8 cellular contexts compared by ENCODE assay signal in the genomic region with DNA sequence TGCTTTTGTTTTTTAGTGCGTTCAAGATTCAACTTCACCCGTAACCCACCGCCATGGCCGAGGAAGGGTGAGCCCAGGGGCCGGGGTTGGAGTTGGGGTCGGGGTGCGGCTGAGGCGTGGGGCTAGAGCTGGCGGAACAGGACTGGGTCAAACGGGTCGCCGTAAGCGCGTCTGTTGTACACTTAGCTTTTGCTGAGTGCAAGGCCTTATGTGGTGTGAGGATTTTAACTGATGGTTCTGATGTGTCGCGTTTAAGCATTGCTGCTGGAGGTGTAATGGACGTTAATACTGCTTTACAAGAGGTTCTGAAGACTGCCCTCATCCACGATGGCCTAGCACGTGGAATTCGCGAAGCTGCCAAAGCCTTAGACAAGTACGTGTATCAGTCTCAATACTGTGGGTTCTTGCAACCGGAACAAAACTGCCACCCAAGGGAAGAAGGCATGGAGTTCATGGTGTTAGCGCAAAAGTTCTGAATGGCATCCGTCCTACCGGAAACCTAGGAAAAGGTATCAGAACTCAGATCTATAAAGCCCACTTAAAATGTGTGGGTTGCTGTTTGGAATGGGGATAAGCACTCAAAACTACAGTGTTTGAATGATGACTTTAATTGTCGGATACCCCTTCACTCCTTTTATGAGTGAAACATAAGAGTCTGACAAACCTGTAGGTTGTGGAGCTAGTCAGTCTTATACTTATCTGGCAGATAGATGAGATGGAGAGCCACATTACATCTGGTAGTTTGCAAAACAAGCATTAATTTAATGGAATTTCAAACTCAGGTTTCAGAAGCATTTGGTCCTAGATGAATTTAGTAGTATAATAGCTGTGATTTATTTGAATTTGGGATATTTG. TPM values are rescaled to one million over a fixed set of nuclear protein-coding genes. Genes with fewer than 3 reads are reported as not detected.
DNase-seq lines count a peak whose midpoint lies in the region; FAIRE-seq and TF ChIP-seq lines count a peak whose summit lies in the region.

No MANE protein-coding gene starts in this region.

- H3K36me3 ChIP-seq in OCI-LY7 (ENCODE audit: insufficient read depth, low read length), result peaks cover 55% of the 10 kb centered on the region
- peaks cover 0 to 31% of the 10 kb centered on the region in 2 donors for H3K36me3 ChIP-seq in vagina

- no peaks in the 10 kb centered on the region for H3K9me2 ChIP-seq in OCI-LY7 (ENCODE audit: insufficient read depth, low read length)

- no peak for FAIRE-seq in frontal cortex (lab: Jason Lieb, UNC)

- CTCF ChIA-PET in OCI-LY7 (lab: Charles Lee; ENCODE audit: unreplicated experiment) (interaction anchor here (0.6 kb wide), 2 partner anchors 24 to 1139 kb away, joined by 3 read pairs; no protein-coding TSS in a partner anchor), GM10248 (lab: Yijun Ruan, JAX) (interaction anchor here (1.1 to 11.6 kb wide), 5 partner anchors 8 to 145 kb away, joined by 3 to 101 read pairs (median 6); a partner anchor contains a TSS)

- peaks cover 37% of the 10 kb centered on the region for H3K79me2 ChIP-seq in OCI-LY7 (ENCODE audit: insufficient read depth, low read depth, low read length)

- H3K27ac ChIP-seq in OCI-LY7 (ENCODE audit: low read depth, low read length, poor library complexity, severe bottlenecking) (peak overlapping the region; percentile 71), vagina (peak overlapping the region; percentile 70)

- peak overlapping the region; percentile 97 for H3K27ac Mint-ChIP-seq in mesothelial cell of epicardium

- peak overlapping the region; percentile 97 for H3K4me3 Mint-ChIP-seq in mesothelial cell of epicardium

- TSS peak; percentile 74 for BruUV-seq in OCI-LY7 (replicated peaks; lab: Mats Ljungman, UMichigan)

- TF ChIP-seq POLR2A in vagina (IDR thresholded peaks at IDR 0.05), result no peak

- peaks cover 32% of the 10 kb centered on the region for H3K36me3 Mint-ChIP-seq in mesothelial cell of epicardium

- H4K20me1 ChIP-seq in OCI-LY7 (ENCODE audit: insufficient read depth, low read length), result peaks cover 51% of the 10 kb centered on the region

- H3K27me3 ChIP-seq in vagina, result no peaks in the 10 kb centered on the region

- H3K9me3 ChIP-seq in OCI-LY7 (ENCODE audit: low read length) (no peaks in the 10 kb centered on the region), vagina (no peaks in the 10 kb centered on the region)

- H3K4me3 ChIP-seq in GM12875 (ENCODE audit: low read depth, low read length), result peak overlapping the region; percentile 59
- peak overlapping the region; percentile 92 for H3K4me3 ChIP-seq in HFF-Myc (replicated peaks; ENCODE audit: low read depth, low read length)
- peak overlapping the region; percentile 93 for H3K4me3 ChIP-seq in OCI-LY7 (ENCODE audit: low read depth, low read length, poor library complexity, severe bottlenecking)
- H3K4me3 ChIP-seq in vagina, result peak overlapping the region; percentile 75 to 79

- no peak for DNase-seq in HFF-Myc (ENCODE audit: extremely low read depth, low read depth)
- peak; percentile 36 for DNase-seq in OCI-LY7 (ENCODE audit: low spot score)
- peak; percentile 21 for DNase-seq in central memory CD4-positive, alpha-beta T cell
- DNase-seq in mesothelial cell of epicardium (ENCODE audit: low spot score in 2 of 2, unreplicated experiment in 2 of 2), result no peak
- no peak for DNase-seq in vagina (ENCODE audit: extremely low spot score in 2 of 2)
- no peak for DNase-seq in frontal cortex (ENCODE audit: low spot score in 2 of 2)
- DNase-seq in GM10248 (ENCODE audit: extremely low spot score), result no peak

- intact Hi-C loops in OCI-LY7 (cut with micrococcal nuclease; ENCODE audit: unreplicated experiment), result loop anchor here (1.0 to 10.0 kb wide), 7 partner anchors 16 to 1140 kb away; a partner anchor contains a TSS
- intact Hi-C loops in vagina (cut with DNase I), result loop anchor here (10.0 kb wide), 1 partner anchor 860 kb away; a partner anchor contains a TSS

- no peak overlapping the region for H2AFZ ChIP-seq in OCI-LY7 (ENCODE audit: low read length)

- peaks cover 47% of the 10 kb centered on the region for H3K4me1 ChIP-seq in OCI-LY7 (ENCODE audit: insufficient read depth, low read length, poor library complexity, severe bottlenecking)
- H3K4me1 ChIP-seq in vagina, result peaks cover 41% of the 10 kb centered on the region

- POLR2A ChIA-PET in OCI-LY7 (lab: Charles Lee) (interaction anchor here (0.7 to 4.1 kb wide), 11 partner anchors 9 to 548 kb away, joined by 3 to 36 read pairs (median 4); a partner anchor contains a TSS), GM10248 (lab: Yijun Ruan, JAX) (interaction anchor here (0.7 to 2.8 kb wide), 10 partner anchors 8 to 319 kb away, joined by 3 to 12 read pairs (median 3); a partner anchor contains a TSS)

- H3K4me1 Mint-ChIP-seq in mesothelial cell of epicardium, result peaks cover 39% of the 10 kb centered on the region

- H3K9me3 Mint-ChIP-seq in mesothelial cell of epicardium, result no peaks in the 10 kb centered on the region

- peak overlapping the region; percentile 80 for H3K4me2 ChIP-seq in OCI-LY7 (ENCODE audit: low read length)

- H3K27me3 Mint-ChIP-seq in mesothelial cell of epicardium (ENCODE audit: low read depth), result no peaks in the 10 kb centered on the region

- TF ChIP-seq CTCF in GM12875 (IDR thresholded peaks at IDR 0.05; ENCODE audit: borderline replicate concordance, insufficient read depth, low read depth, low read length) (no peak), HFF-Myc (IDR thresholded peaks at IDR 0.05; ENCODE audit: low read depth, low read length, missing control alignments) (no peak), OCI-LY7 (conservative IDR thresholded peaks at IDR 0.05; ENCODE audit: low read length) (no peak), mesothelial cell of epicardium (IDR thresholded peaks at IDR 0.05; ENCODE audit: unreplicated experiment) (no peak), vagina (IDR thresholded peaks at IDR 0.05) (no peak), GM10248 (IDR thresholded peaks at IDR 0.05; ENCODE audit: control extremely low read depth, extremely low read depth, low read depth, missing control alignments) (no peak)

RNA-seq across cellular contexts. Expression of a gene that starts 0.6 kb away (rescaled TPM):
- total RNA-seq in OCI-LY7 (2014; rRNA removed; shearing (Covaris generic)), result 2,324 and 2,945 TPM in 2 replicates
- total RNA-seq in OCI-LY7 (2022) (1,739 and 1,804 TPM in 2 replicates), mesothelial cell of epicardium (1,038 to 1,060 TPM (median 1,056 TPM) in 3 replicates), vagina (1,905 TPM), frontal cortex (686 TPM)

RNA-seq across cellular contexts. Expression of a gene that starts 16.5 kb away (rescaled TPM):
- 5.0 and 6.0 TPM in 2 replicates for total RNA-seq in OCI-LY7 (2014; rRNA removed; shearing (Covaris generic))
- total RNA-seq in OCI-LY7 (2022) (5.8 and 7.5 TPM in 2 replicates), mesothelial cell of epicardium (24.2 to 26.2 TPM (median 25.3 TPM) in 3 replicates), vagina (6.4 TPM), frontal cortex (17.5 TPM)

RNA-seq across cellular contexts. Expression of a gene that starts 57.2 kb away (rescaled TPM):
- total RNA-seq in OCI-LY7 (2014; rRNA removed; shearing (Covaris generic)), result 22.7 and 25.5 TPM in 2 replicates
- total RNA-seq in OCI-LY7 (2022), result 28.9 and 31.4 TPM in 2 replicates
- not detected in 3 replicates for total RNA-seq in mesothelial cell of epicardium
- 1.5 TPM for total RNA-seq in vagina
- 2.4 TPM for total RNA-seq in frontal cortex

Comparison
In these comparisons a context has a peak if more than half of its experiments do, and no peak if none do; other contexts are left out.
1. DNase-seq: peak in OCI-LY7 (single experiment) and central memory CD4-positive, alpha-beta T cell (single experiment); none in HFF-Myc (single experiment), mesothelial cell of epicardium (0 of 2), vagina (0 of 2), frontal cortex (0 of 2) and GM10248 (single experiment).
2. Peak in every context shown above with its lines, with median percentiles within 50 percentile points of each other: H3K4me3 ChIP-seq.